1 cellular context compared by ENCODE assay signal in genomic region chr3:12158387-12159226, GRCh38.
A peak's percentile ranks its signal among the peaks of the same experiment; 100 is the strongest.
TF ChIP-seq lines count a peak whose summit lies in the region.

Gene TIMP4, minus strand, starts transcription at chr3:12158912. Its CDS starts 72 bp downstream, at chr3:12158840.

TF ChIP-seq in HepG2, 621 proteins besides CTCF, POLR2A, EP300 and RAD21 (continued from another document):
- TF ChIP-seq, protein P1, sequence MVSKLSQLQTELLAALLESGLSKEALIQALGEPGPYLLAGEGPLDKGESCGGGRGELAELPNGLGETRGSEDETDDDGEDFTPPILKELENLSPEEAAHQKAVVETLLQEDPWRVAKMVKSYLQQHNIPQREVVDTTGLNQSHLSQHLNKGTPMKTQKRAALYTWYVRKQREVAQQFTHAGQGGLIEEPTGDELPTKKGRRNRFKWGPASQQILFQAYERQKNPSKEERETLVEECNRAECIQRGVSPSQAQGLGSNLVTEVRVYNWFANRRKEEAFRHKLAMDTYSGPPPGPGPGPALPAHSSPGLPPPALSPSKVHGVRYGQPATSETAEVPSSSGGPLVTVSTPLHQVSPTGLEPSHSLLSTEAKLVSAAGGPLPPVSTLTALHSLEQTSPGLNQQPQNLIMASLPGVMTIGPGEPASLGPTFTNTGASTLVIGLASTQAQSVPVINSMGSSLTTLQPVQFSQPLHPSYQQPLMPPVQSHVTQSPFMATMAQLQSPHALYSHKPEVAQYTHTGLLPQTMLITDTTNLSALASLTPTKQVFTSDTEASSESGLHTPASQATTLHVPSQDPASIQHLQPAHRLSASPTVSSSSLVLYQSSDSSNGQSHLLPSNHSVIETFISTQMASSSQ (IDR thresholded peaks at IDR 0.05; ENCODE audit: low read depth): no peak
- TF ChIP-seq, protein P1 (CRISPR knock-in tag; IDR thresholded peaks at IDR 0.05; ENCODE audit: borderline replicate concordance): 0 out of 2 replicates have a peak, but pooled peaks have one; percentile 20
- TF ChIP-seq ZBTB42 (CRISPR knock-in tag; IDR thresholded peaks at IDR 0.05): peak; percentile 85
- no peak for TF ChIP-seq HOXA9 (CRISPR knock-in tag; IDR thresholded peaks at IDR 0.05; ENCODE audit: borderline replicate concordance)
- TF ChIP-seq ZFY (CRISPR knock-in tag; IDR thresholded peaks at IDR 0.05): no peak
- peak; percentile 18; the same call in 1 of the 2 replicates for TF ChIP-seq MAX (IDR thresholded peaks at IDR 0.05)
- TF ChIP-seq, protein P2, sequence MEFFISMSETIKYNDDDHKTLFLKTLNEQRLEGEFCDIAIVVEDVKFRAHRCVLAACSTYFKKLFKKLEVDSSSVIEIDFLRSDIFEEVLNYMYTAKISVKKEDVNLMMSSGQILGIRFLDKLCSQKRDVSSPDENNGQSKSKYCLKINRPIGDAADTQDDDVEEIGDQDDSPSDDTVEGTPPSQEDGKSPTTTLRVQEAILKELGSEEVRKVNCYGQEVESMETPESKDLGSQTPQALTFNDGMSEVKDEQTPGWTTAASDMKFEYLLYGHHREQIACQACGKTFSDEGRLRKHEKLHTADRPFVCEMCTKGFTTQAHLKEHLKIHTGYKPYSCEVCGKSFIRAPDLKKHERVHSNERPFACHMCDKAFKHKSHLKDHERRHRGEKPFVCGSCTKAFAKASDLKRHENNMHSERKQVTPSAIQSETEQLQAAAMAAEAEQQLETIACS (CRISPR knock-in tag; IDR thresholded peaks at IDR 0.05): no peak
- TF ChIP-seq ZSCAN25 (CRISPR knock-in tag; IDR thresholded peaks at IDR 0.05): no peak
- no peak for TF ChIP-seq JUN (CRISPR knock-in tag; IDR thresholded peaks at IDR 0.05)
- TF ChIP-seq, protein P3, sequence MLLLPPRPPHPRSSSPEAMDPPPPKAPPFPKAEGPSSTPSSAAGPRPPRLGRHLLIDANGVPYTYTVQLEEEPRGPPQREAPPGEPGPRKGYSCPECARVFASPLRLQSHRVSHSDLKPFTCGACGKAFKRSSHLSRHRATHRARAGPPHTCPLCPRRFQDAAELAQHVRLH (CRISPR knock-in tag; IDR thresholded peaks at IDR 0.05; ENCODE audit: borderline replicate concordance, low read depth): no peak
- no peak for TF ChIP-seq ZNF577 (CRISPR knock-in tag; IDR thresholded peaks at IDR 0.05; ENCODE audit: borderline replicate concordance, low read depth)
- no peak for TF ChIP-seq SALL2 (CRISPR knock-in tag; IDR thresholded peaks at IDR 0.05)
- no peak for TF ChIP-seq CBX1 (IDR thresholded peaks at IDR 0.05; ENCODE audit: low read depth)
- TF ChIP-seq ZNF83 (CRISPR knock-in tag; IDR thresholded peaks at IDR 0.05; ENCODE audit: borderline replicate concordance): no peak
- no peak for TF ChIP-seq IRF9 (CRISPR knock-in tag; IDR thresholded peaks at IDR 0.05; ENCODE audit: borderline replicate concordance)
- no peak for TF ChIP-seq NFKB2 (CRISPR knock-in tag; IDR thresholded peaks at IDR 0.05; ENCODE audit: borderline replicate concordance)
- no peak for TF ChIP-seq RFXAP (CRISPR knock-in tag; IDR thresholded peaks at IDR 0.05; ENCODE audit: borderline replicate concordance)
- TF ChIP-seq ZNF644 (CRISPR knock-in tag; IDR thresholded peaks at IDR 0.05; ENCODE audit: low read depth): no peak
- TF ChIP-seq HHEX (CRISPR knock-in tag; IDR thresholded peaks at IDR 0.05): no peak
- TF ChIP-seq CHD4 (IDR thresholded peaks at IDR 0.05; ENCODE audit: borderline replicate concordance, low read length): no peak
- TF ChIP-seq ZNF550 (CRISPR knock-in tag; IDR thresholded peaks at IDR 0.05; ENCODE audit: borderline replicate concordance): no peak
- no peak for TF ChIP-seq PRMT3 (CRISPR knock-in tag; IDR thresholded peaks at IDR 0.05; ENCODE audit: borderline replicate concordance, low read depth)
- no peak for TF ChIP-seq TARDBP (CRISPR knock-in tag; IDR thresholded peaks at IDR 0.05)
- no peak for TF ChIP-seq MEIS2 (CRISPR knock-in tag; IDR thresholded peaks at IDR 0.05)
- no peak for TF ChIP-seq ZNF713 (CRISPR knock-in tag; IDR thresholded peaks at IDR 0.05)
- 0 out of 2 replicates have a peak, but pooled peaks have one; percentile 31 for TF ChIP-seq KDM5B (CRISPR knock-in tag; IDR thresholded peaks at IDR 0.05; ENCODE audit: borderline replicate concordance)
- no peak for TF ChIP-seq ATF7 (IDR thresholded peaks at IDR 0.05)
- no peak for TF ChIP-seq ATF7 (CRISPR knock-in tag; IDR thresholded peaks at IDR 0.05)
- TF ChIP-seq ZNF790 (CRISPR knock-in tag; IDR thresholded peaks at IDR 0.05; ENCODE audit: borderline replicate concordance): no peak
- no peak for TF ChIP-seq KLF9 (CRISPR knock-in tag; IDR thresholded peaks at IDR 0.05; ENCODE audit: low read depth)
- TF ChIP-seq, protein P4, sequence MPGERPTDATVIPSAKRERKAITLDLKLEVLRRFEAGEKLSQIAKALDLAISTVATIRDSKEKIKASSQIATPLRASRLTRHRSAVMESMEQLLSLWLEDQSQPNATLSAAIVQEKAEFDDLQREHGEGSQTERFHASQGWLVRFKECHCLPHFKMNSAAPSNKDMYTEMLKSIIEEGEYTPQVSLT (CRISPR knock-in tag; IDR thresholded peaks at IDR 0.05; ENCODE audit: borderline replicate concordance, low read depth): no peak
- no peak for TF ChIP-seq PCBP1 (IDR thresholded peaks at IDR 0.05; ENCODE audit: borderline replicate concordance, low read depth, low read length)
- TF ChIP-seq IRX3 (CRISPR knock-in tag; IDR thresholded peaks at IDR 0.05; ENCODE audit: borderline replicate concordance, low read depth): no peak
- TF ChIP-seq ZNF430 (CRISPR knock-in tag; IDR thresholded peaks at IDR 0.05): peak; percentile 45; the same call in 1 of the 2 replicates
- TF ChIP-seq ZSCAN22 (CRISPR knock-in tag; IDR thresholded peaks at IDR 0.05): no peak
- peak; percentile 56; the same call in 1 of the 2 replicates for TF ChIP-seq ZMYM3 (CRISPR knock-in tag; IDR thresholded peaks at IDR 0.05)
- no peak for TF ChIP-seq TOPORS (CRISPR knock-in tag; IDR thresholded peaks at IDR 0.05)
- TF ChIP-seq, protein P5, sequence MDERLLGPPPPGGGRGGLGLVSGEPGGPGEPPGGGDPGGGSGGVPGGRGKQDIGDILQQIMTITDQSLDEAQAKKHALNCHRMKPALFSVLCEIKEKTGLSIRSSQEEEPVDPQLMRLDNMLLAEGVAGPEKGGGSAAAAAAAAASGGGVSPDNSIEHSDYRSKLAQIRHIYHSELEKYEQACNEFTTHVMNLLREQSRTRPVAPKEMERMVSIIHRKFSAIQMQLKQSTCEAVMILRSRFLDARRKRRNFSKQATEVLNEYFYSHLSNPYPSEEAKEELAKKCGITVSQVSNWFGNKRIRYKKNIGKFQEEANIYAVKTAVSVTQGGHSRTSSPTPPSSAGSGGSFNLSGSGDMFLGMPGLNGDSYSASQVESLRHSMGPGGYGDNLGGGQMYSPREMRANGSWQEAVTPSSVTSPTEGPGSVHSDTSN (CRISPR knock-in tag; IDR thresholded peaks at IDR 0.05): no peak
- 0 out of 2 replicates have a peak, but pooled peaks have one; percentile 49 for TF ChIP-seq HNF4A (CRISPR knock-in tag; IDR thresholded peaks at IDR 0.05)
- TF ChIP-seq FOXK1 (CRISPR knock-in tag; IDR thresholded peaks at IDR 0.05; ENCODE audit: borderline replicate concordance, low read depth): no peak
- TF ChIP-seq ZC3H13 (CRISPR knock-in tag; IDR thresholded peaks at IDR 0.05): no peak
- TF ChIP-seq ZNF124 (CRISPR knock-in tag; IDR thresholded peaks at IDR 0.05): no peak
- no peak for TF ChIP-seq ZNF740 (CRISPR knock-in tag; IDR thresholded peaks at IDR 0.05)
- TF ChIP-seq TBX3 (IDR thresholded peaks at IDR 0.05; ENCODE audit: borderline replicate concordance): no peak
- no peak for TF ChIP-seq ZNF510 (CRISPR knock-in tag; IDR thresholded peaks at IDR 0.05; ENCODE audit: low read depth)
- TF ChIP-seq HMG20B (CRISPR knock-in tag; conservative IDR thresholded peaks at IDR 0.05): no peak
- no peak for TF ChIP-seq MED13 (CRISPR knock-in tag; IDR thresholded peaks at IDR 0.05)
- no peak for TF ChIP-seq ZNF225 (CRISPR knock-in tag; IDR thresholded peaks at IDR 0.05)
- 0 out of 2 replicates have a peak, but pooled peaks have one; percentile 29 for TF ChIP-seq ZNF556 (CRISPR knock-in tag; IDR thresholded peaks at IDR 0.05; ENCODE audit: borderline replicate concordance)
